ENCODE assay signal across 8 cellular contexts in genomic region chr2:85678794-85679672, GRCh38. TPM values are rescaled to one million over a fixed set of nuclear protein-coding genes. Genes with fewer than 3 reads are reported as not detected.
DNase-seq lines count a peak whose midpoint lies in the region; ATAC-seq, FAIRE-seq and TF ChIP-seq lines count a peak whose summit lies in the region.

No MANE protein-coding gene starts in this region.

- no peaks in the 10 kb centered on the region for H3K27me3 ChIP-seq in BE2C
- peaks cover 0 to 21% (median 0%) of the 10 kb centered on the region in 3 experiments for H3K27me3 ChIP-seq in neuronal stem cell (ENCODE audit: control insufficient read depth in 3 of 3, insufficient read depth in 3 of 3, low read depth in 1 of 3, low read length in 3 of 3)

- peaks cover 5% of the 10 kb centered on the region for H3K27me3 Mint-ChIP-seq in stimulated activated naive CD8-positive, alpha-beta T cell treated with anti-CD3 and anti-CD28 coated beads, Interleukin-15, amount 100 ng/mL, for 72 hours

- H3K4me3 ChIP-seq in BE2C (ENCODE audit: low read depth, low read length) (no peak overlapping the region), fibroblast of villous mesenchyme (ENCODE audit: low read depth, low read length) (no peak overlapping the region), neuronal stem cell (ENCODE audit: low read length in 2 of 2) (no peak overlapping the region)
- H3K4me3 ChIP-seq in Jurkat, Clone E6-1 (ENCODE audit: low read length), result no peak overlapping the region

- no peak overlapping the region for H2BK120ac ChIP-seq in neuronal stem cell (ENCODE audit: low read depth, low read length)

- H3K79me1 ChIP-seq in neuronal stem cell (ENCODE audit: low read depth, low read length), result no peaks in the 10 kb centered on the region

- peaks cover 18% of the 10 kb centered on the region for H3K4me1 Mint-ChIP-seq in stimulated activated naive CD8-positive, alpha-beta T cell treated with anti-CD3 and anti-CD28 coated beads, Interleukin-15, amount 100 ng/mL, for 72 hours

- H3K4me1 ChIP-seq in BE2C (no peaks in the 10 kb centered on the region), neuronal stem cell (ENCODE audit: control insufficient read depth in 2 of 2, insufficient read depth in 1 of 2, low read depth in 1 of 2, low read length in 2 of 2) (no peaks in the 10 kb centered on the region)

- ATAC-seq in GM19351 (IDR thresholded peaks at IDR 0.05; ENCODE audit: unreplicated experiment), result peak; percentile 89
- ATAC-seq in stimulated activated naive CD8-positive, alpha-beta T cell treated with anti-CD3 and anti-CD28 coated beads, Interleukin-15, amount 100 ng/mL, for 72 hours, result peak; percentile 86

- H3K36me3 ChIP-seq in BE2C (no peaks in the 10 kb centered on the region), neuronal stem cell (replicated peaks in 1 of 2; ENCODE audit: control insufficient read depth in 2 of 2, insufficient read depth in 2 of 2, low read length in 2 of 2) (no peaks in the 10 kb centered on the region)

- H3K23ac ChIP-seq in neuronal stem cell (ENCODE audit: low read depth, low read length, poor library complexity), result peak overlapping the region; percentile 90

- no peak overlapping the region for H2BK15ac ChIP-seq in neuronal stem cell (ENCODE audit: low read length)

- peak overlapping the region; percentile 72 for H2AK5ac ChIP-seq in neuronal stem cell (ENCODE audit: low read depth, low read length)

- no peak overlapping the region for H3K27ac ChIP-seq in neuronal stem cell (replicated peaks; ENCODE audit: low read length)

- H4K91ac ChIP-seq in neuronal stem cell (ENCODE audit: low read depth, low read length, poor library complexity), result no peak overlapping the region

- H3K27ac Mint-ChIP-seq in stimulated activated naive CD8-positive, alpha-beta T cell treated with anti-CD3 and anti-CD28 coated beads, Interleukin-15, amount 100 ng/mL, for 72 hours, result no peak overlapping the region

- H2BK5ac ChIP-seq in neuronal stem cell (ENCODE audit: low read length), result no peak overlapping the region

- no peak overlapping the region for H2BK12ac ChIP-seq in neuronal stem cell (ENCODE audit: low read length)

- no peak overlapping the region for H4K8ac ChIP-seq in neuronal stem cell (ENCODE audit: low read depth, low read length)

- no peaks in the 10 kb centered on the region for H3K9me3 Mint-ChIP-seq in stimulated activated naive CD8-positive, alpha-beta T cell treated with anti-CD3 and anti-CD28 coated beads, Interleukin-15, amount 100 ng/mL, for 72 hours

- no peaks in the 10 kb centered on the region for H3K9me3 ChIP-seq in BE2C
- H3K9me3 ChIP-seq in neuronal stem cell (replicated peaks in 1 of 2; ENCODE audit: control insufficient read depth in 2 of 2, insufficient read depth in 1 of 2, low read depth in 1 of 2, low read length in 2 of 2), result no peaks in the 10 kb centered on the region

- no peak overlapping the region for H3K9ac ChIP-seq in neuronal stem cell (ENCODE audit: low read depth, low read length, poor library complexity)

- H3K4me2 ChIP-seq in neuronal stem cell (ENCODE audit: insufficient read depth, low read length, poor library complexity, severe bottlenecking), result peak overlapping the region; percentile 21

- peak overlapping the region; percentile 55 for H3K18ac ChIP-seq in neuronal stem cell (ENCODE audit: low read length)

- H3K14ac ChIP-seq in neuronal stem cell (ENCODE audit: low read length), result no peak overlapping the region

- FAIRE-seq in RCC 7860 (lab: Jason Lieb, UNC), result peak; percentile 22

- H3K4ac ChIP-seq in neuronal stem cell (ENCODE audit: low read length), result no peak overlapping the region

- peak overlapping the region in 1 of 2 donors; percentile 30 for H3K4me3 Mint-ChIP-seq in stimulated activated naive CD8-positive, alpha-beta T cell treated with anti-CD3 and anti-CD28 coated beads, Interleukin-15, amount 100 ng/mL, for 72 hours

- H2AFZ ChIP-seq in neuronal stem cell (ENCODE audit: low read length), result peak overlapping the region; percentile 12

- WGBS in neuronal stem cell (ENCODE audit: extremely low coverage in 2 of 2, insufficient read length in 2 of 2, insufficient replicate concordance in 1 of 2), 2 donors, result no CpG with 5 or more reads among the region's 25 CpGs

- peak; percentile 74 for DNase-seq in BE2C
- peak; percentile 21 for DNase-seq in Jurkat, Clone E6-1 (ENCODE audit: low read depth, low spot score)
- peak; percentile 55 for DNase-seq in RCC 7860 (ENCODE audit: low spot score)
- peak; percentile 57 to 61 for DNase-seq in activated T-helper 1 cell treated with anti-CD3 and anti-CD28 coated beads, Interleukin-2, amount 50 U/mL, for 16 hours (ENCODE audit: low read depth in 1 of 2, low spot score in 1 of 2)
- peak; percentile 83 for DNase-seq in fibroblast of villous mesenchyme (ENCODE audit: low read depth)
- DNase-seq in neuronal stem cell (ENCODE audit: low spot score), result peak; percentile 57
- peak; percentile 75 to 76 for DNase-seq in stimulated activated naive CD8-positive, alpha-beta T cell treated with anti-CD3 and anti-CD28 coated beads, Interleukin-15, amount 100 ng/mL, for 72 hours

- TF ChIP-seq CTCF in BE2C (IDR thresholded peaks at IDR 0.05; ENCODE audit: low read depth, low read length) (peak; percentile 73), fibroblast of villous mesenchyme (IDR thresholded peaks at IDR 0.05; ENCODE audit: insufficient read depth, low read depth, low read length) (peak; percentile 95)

RNA-seq across cellular contexts. Expression of gene SFTPB, which starts 11.0 kb away (rescaled TPM):
- polyA plus RNA-seq in BE2C (2012; ENCODE audit: insufficient read depth, insufficient read length, low read depth), result not detected
- not detected for polyA plus RNA-seq in Jurkat, Clone E6-1 (2012; ENCODE audit: insufficient read depth, insufficient read length)
- total RNA-seq in fibroblast of villous mesenchyme, result not detected in 2 replicates
- polyA plus RNA-seq in neuronal stem cell (2013, experiment 1 of 2), result not detected
- polyA plus RNA-seq in neuronal stem cell (2013, experiment 2 of 2), result not detected

RNA-seq across cellular contexts. Expression of gene GNLY, which starts 15.1 kb away (rescaled TPM):
- 1.0 TPM for polyA plus RNA-seq in BE2C (2012; ENCODE audit: insufficient read depth, insufficient read length, low read depth)
- polyA plus RNA-seq in Jurkat, Clone E6-1 (2012; ENCODE audit: insufficient read depth, insufficient read length), result not detected
- not detected in 2 replicates for total RNA-seq in fibroblast of villous mesenchyme
- 0.24 TPM for polyA plus RNA-seq in neuronal stem cell (2013, experiment 1 of 2)
- 0.06 TPM for polyA plus RNA-seq in neuronal stem cell (2013, experiment 2 of 2)

Comparison
In these comparisons a context has a peak if more than half of its experiments do, and no peak if none do; other contexts are left out.
1. DNase-seq: peak in every context shown above with its lines; median percentile 83 in fibroblast of villous mesenchyme; 76 in stimulated activated naive CD8-positive, alpha-beta T cell treated with anti-CD3 and anti-CD28 coated beads, Interleukin-15, amount 100 ng/mL, for 72 hours; 74 in BE2C; 59 in activated T-helper 1 cell treated with anti-CD3 and anti-CD28 coated beads, Interleukin-2, amount 50 U/mL, for 16 hours; 57 in neuronal stem cell; 55 in RCC 7860; 21 in Jurkat, Clone E6-1.